Comparison of ENCODE assay signal across 8 cellular contexts in genomic region chr11:65422633-65423515, GRCh38. TPM values are rescaled to one million over a fixed set of nuclear protein-coding genes. Genes with fewer than 3 reads are reported as not detected.
DNase-seq lines count a peak whose midpoint lies in the region; ATAC-seq and TF ChIP-seq lines count a peak whose summit lies in the region.

Gene NEAT1, plus strand, starts transcription at chr11:65422798.

- H3K79me2 ChIP-seq in KMS-11 (ENCODE audit: insufficient read depth, low read depth) (peaks cover 84% of the 10 kb centered on the region), parathyroid adenoma (peaks cover 54% of the 10 kb centered on the region)

- no peaks in the 10 kb centered on the region for H3K36me3 ChIP-seq in KMS-11 (ENCODE audit: insufficient read depth)
- H3K36me3 ChIP-seq in parathyroid adenoma (ENCODE audit: control insufficient read depth, insufficient read depth, low read length), result peaks cover 29% of the 10 kb centered on the region
- H3K36me3 ChIP-seq in thyroid gland, result peaks cover 37 to 51% of the 10 kb centered on the region in 2 donors

- H3K4me2 ChIP-seq in KMS-11 (peak within 1 kb of the TSS; percentile 99), parathyroid adenoma (ENCODE audit: low read length) (peak within 1 kb of the TSS; percentile 81)

- H3K9ac ChIP-seq in KMS-11 (peak within 1 kb of the TSS; percentile 99), parathyroid adenoma (peak within 1 kb of the TSS; percentile 100)

- peak; percentile 99 to 100 for TF ChIP-seq POLR2A in thyroid gland (IDR thresholded peaks at IDR 0.05)

- H3K27me3 ChIP-seq in KMS-11 (ENCODE audit: insufficient read depth, low read depth) (no peaks in the 10 kb centered on the region), parathyroid adenoma (ENCODE audit: control insufficient read depth, insufficient read depth, low read length) (no peaks in the 10 kb centered on the region), thyroid gland (no peaks in the 10 kb centered on the region)

- peaks cover 48% of the 10 kb centered on the region for H3K36me3 Mint-ChIP-seq in activated naive CD8-positive, alpha-beta T cell treated with anti-CD3 and anti-CD28 coated beads, Interleukin-2, amount 10 ng/mL, durations not matched to agents 7 days and 5 days

- peaks cover 33% of the 10 kb centered on the region for H4K20me1 ChIP-seq in KMS-11 (ENCODE audit: insufficient read depth)

- TF ChIP-seq CTCF in KMS-11 (conservative IDR thresholded peaks at IDR 0.05; ENCODE audit: low read depth, low read length) (no peak), parathyroid adenoma (IDR thresholded peaks at IDR 0.05) (no peak), thyroid gland (IDR thresholded peaks at IDR 0.05) (no peak)

- H3K9me3 Mint-ChIP-seq in activated naive CD8-positive, alpha-beta T cell treated with anti-CD3 and anti-CD28 coated beads, Interleukin-2, amount 10 ng/mL, durations not matched to agents 7 days and 5 days, result no peaks in the 10 kb centered on the region

- H3K27me3 Mint-ChIP-seq in activated naive CD8-positive, alpha-beta T cell treated with anti-CD3 and anti-CD28 coated beads, Interleukin-2, amount 10 ng/mL, durations not matched to agents 7 days and 5 days, result peaks cover 2% of the 10 kb centered on the region

- H2AFZ ChIP-seq in KMS-11 (ENCODE audit: low read depth) (peak within 1 kb of the TSS; percentile 60), parathyroid adenoma (peak within 1 kb of the TSS; percentile 74)

- H3K4me3 ChIP-seq in KMS-11 (IDR thresholded peaks at IDR 0.05; ENCODE audit: insufficient read depth, low read depth, low read length) (no peak within 1 kb of the TSS), parathyroid adenoma (ENCODE audit: low read depth, low read length) (peak within 1 kb of the TSS; percentile 93), thyroid gland (replicated peaks in 1 of 3) (peak within 1 kb of the TSS; percentile 66 to 94 (median 85))

- intact Hi-C loops in Right ventricle myocardium inferior (cut with DNase I), result loop anchor here (1.0 kb wide), 1 partner anchor 74 kb away; no protein-coding TSS in a partner anchor
- intact Hi-C loops in thyroid gland (cut with DNase I), result no loop called here

- peaks cover 53% of the 10 kb centered on the region for H3K4me1 ChIP-seq in KMS-11 (ENCODE audit: low read depth, poor library complexity, severe bottlenecking)
- H3K4me1 ChIP-seq in parathyroid adenoma, result peaks cover 14% of the 10 kb centered on the region
- peaks cover 31% of the 10 kb centered on the region in 2 donors for H3K4me1 ChIP-seq in thyroid gland

- H3K4me1 Mint-ChIP-seq in activated naive CD8-positive, alpha-beta T cell treated with anti-CD3 and anti-CD28 coated beads, Interleukin-2, amount 10 ng/mL, durations not matched to agents 7 days and 5 days, result peaks cover 52% of the 10 kb centered on the region

- H3K27ac ChIP-seq in KMS-11, result peak within 1 kb of the TSS; percentile 100
- H3K27ac ChIP-seq in parathyroid adenoma, result peak within 1 kb of the TSS; percentile 100
- peak within 1 kb of the TSS; percentile 98 to 100 (median 100) for H3K27ac ChIP-seq in thyroid gland

- H3K9me3 ChIP-seq in parathyroid adenoma (ENCODE audit: control insufficient read depth, low read length) (no peaks in the 10 kb centered on the region), thyroid gland (no peaks in the 10 kb centered on the region)

- POLR2A ChIA-PET in activated naive CD8-positive, alpha-beta T cell treated with anti-CD3 and anti-CD28 coated beads, Interleukin-2, amount 10 ng/mL, durations not matched to agents 7 days and 5 days (lab: Charles Lee), result interaction anchor here (0.6 to 19.6 kb wide), 25 partner anchors 5 to 1238 kb away, joined by 3 to 2884 read pairs (median 5); partner anchors contain the start of genes FAM89B, FRMD8, MALAT1 and POLA2

- DNase-seq in GDM1 (lab: John Stamatoyannopoulos, UW) (peak; percentile 91), SW 1271 (lab: John Stamatoyannopoulos, UW) (peak; percentile 81 to 93), Right ventricle myocardium inferior (ENCODE audit: missing footprints) (peak; percentile 96), thyroid gland (peak; percentile 97 to 98), NCI-H1105 treated with DMSO at 0.1 percent for 48 hours (lab: John Stamatoyannopoulos, UW) (no peak)
- DNase-seq in activated naive CD8-positive, alpha-beta T cell treated with anti-CD3 and anti-CD28 coated beads, Interleukin-2, amount 10 ng/mL, durations not matched to agents 7 days and 5 days, result peak; percentile 97

- peak; percentile 12 for ATAC-seq in activated naive CD8-positive, alpha-beta T cell treated with anti-CD3 and anti-CD28 coated beads, Interleukin-2, amount 10 ng/mL, durations not matched to agents 7 days and 5 days (ENCODE audit: low read depth)
- peak; percentile 23 for ATAC-seq in Right ventricle myocardium inferior

- H3K27ac Mint-ChIP-seq in activated naive CD8-positive, alpha-beta T cell treated with anti-CD3 and anti-CD28 coated beads, Interleukin-2, amount 10 ng/mL, durations not matched to agents 7 days and 5 days, result peak within 1 kb of the TSS; percentile 100

- WGBS in thyroid gland, 2 donors, result 1% methylated on average over 29 to 32 of the region's 40 CpGs

- peak within 1 kb of the TSS; percentile 100 for H3K4me3 Mint-ChIP-seq in activated naive CD8-positive, alpha-beta T cell treated with anti-CD3 and anti-CD28 coated beads, Interleukin-2, amount 10 ng/mL, durations not matched to agents 7 days and 5 days

RNA-seq across cellular contexts. Expression of gene NEAT1, which starts in this region (rescaled TPM):
- total RNA-seq in activated naive CD8-positive, alpha-beta T cell treated with anti-CD3 and anti-CD28 coated beads, Interleukin-2, amount 10 ng/mL, durations not matched to agents 7 days and 5 days, result 100 to 1,000 TPM; 402 to 407 TPM
- total RNA-seq in Right ventricle myocardium inferior (457 TPM), thyroid gland (1,000 to 10,000 TPM in 1 of 4 donors, 100 to 1,000 TPM in 3; 195 to 1,623 (median 652) TPM)
